In genomic region chr17:4898351-4898750, GRCh38 we compare ENCODE assay signal across 10 cellular contexts. TPM values are rescaled to one million over a fixed set of nuclear protein-coding genes. Genes with fewer than 3 reads are reported as not detected.
DNase-seq lines count a peak whose midpoint lies in the region; ATAC-seq and TF ChIP-seq lines count a peak whose summit lies in the region.
"Had no signal": no experiment of that assay in that cellular context is flagged by ENCODE, and none has a peak within 500 bp of the region (broad histone marks: within the 10 kb centered on the region; RNA-seq: fewer than 3 reads in every experiment).

No MANE protein-coding gene starts in this region.

- no peak for TF ChIP-seq CTCF in WTC11 (IDR thresholded peaks at IDR 0.05)

- DNase-seq in activated naive CD4-positive, alpha-beta T cell treated with anti-CD3 and anti-CD28 coated beads for 36 hours: no peak
- DNase-seq in activated naive CD4-positive, alpha-beta T cell treated with anti-CD3 and anti-CD28 coated beads, Interleukin-2, amount 50 U/mL, for 16 hours: no peak
- DNase-seq in WTC11 (ENCODE audit: low spot score): no peak
- DNase-seq in immature natural killer cell: no peak
- no peak for DNase-seq in stimulated activated CD4-positive, alpha-beta T cell treated with anti-CD3 and anti-CD28 coated beads, Interleukin-2, amount 100 ng/mL, for 48 hours

- no peak overlapping the region for H3K27ac Mint-ChIP-seq in activated naive CD4-positive, alpha-beta T cell treated with anti-CD3 and anti-CD28 coated beads for 36 hours
- 0 out of 2 replicates have a peak overlapping the region, but pooled peaks have one; percentile 36 for H3K27ac Mint-ChIP-seq in WTC11
- H3K27ac Mint-ChIP-seq in immature natural killer cell: peak overlapping the region; percentile 10 to 84 (median 74)
- H3K27ac Mint-ChIP-seq in stimulated activated memory B cell treated with anti-CD40 and anti-IgM and Interleukin-4, amounts not matched to agents 10 μg/mL and 1 μg/mL and 100 μg/mL, for 72 hours: no peak overlapping the region

- POLR2A ChIA-PET in WTC11 (lab: Charles Lee): no interaction called here

- H3K4me1 Mint-ChIP-seq in activated naive CD4-positive, alpha-beta T cell treated with anti-CD3 and anti-CD28 coated beads for 36 hours (ENCODE audit: low read depth): peaks cover 28% of the 10 kb centered on the region
- H3K4me1 Mint-ChIP-seq in WTC11: peaks cover 13% of the 10 kb centered on the region
- H3K4me1 Mint-ChIP-seq in immature natural killer cell: peaks cover 33 to 42% of the 10 kb centered on the region in 2 donors
- peaks cover 42% of the 10 kb centered on the region for H3K4me1 Mint-ChIP-seq in stimulated activated memory B cell treated with anti-CD40 and anti-IgM and Interleukin-4, amounts not matched to agents 10 μg/mL and 1 μg/mL and 100 μg/mL, for 72 hours

- H3K36me3 Mint-ChIP-seq in activated naive CD4-positive, alpha-beta T cell treated with anti-CD3 and anti-CD28 coated beads for 36 hours (ENCODE audit: low read depth): peaks cover 8% of the 10 kb centered on the region
- H3K36me3 Mint-ChIP-seq in WTC11 (peaks cover 9% of the 10 kb centered on the region; the same call in 1 of the 2 replicates), immature natural killer cell (peaks cover 0 to 7% (median 5%) of the 10 kb centered on the region in 3 donors)
- H3K36me3 Mint-ChIP-seq in stimulated activated memory B cell treated with anti-CD40 and anti-IgM and Interleukin-4, amounts not matched to agents 10 μg/mL and 1 μg/mL and 100 μg/mL, for 72 hours: peaks cover 51% of the 10 kb centered on the region

- CTCF ChIA-PET in activated naive CD4-positive, alpha-beta T cell treated with anti-CD3 and anti-CD28 coated beads for 36 hours (lab: Charles Lee): interaction anchor here (0.8 to 1.1 kb wide), 2 partner anchors 108 to 110 kb away, joined by 3 to 4 read pairs; partner anchors contain the start of gene GLTPD2
- CTCF ChIA-PET in WTC11 (lab: Charles Lee): interaction anchor here (1.2 to 2.8 kb wide), 3 partner anchors 10 to 69 kb away, joined by 3 to 38 read pairs (median 8); partner anchors contain the start of genes RNF167, SLC25A11 and SPAG7

- intact Hi-C loops in activated naive CD4-positive, alpha-beta T cell treated with anti-CD3 and anti-CD28 coated beads for 36 hours (cut with micrococcal nuclease): loop anchor here (2.0 kb wide), 2 partner anchors 42 to 168 kb away; partner anchors contain the start of genes MED11, RNF167 and SLC25A11

- H3K9me3 Mint-ChIP-seq in activated naive CD4-positive, alpha-beta T cell treated with anti-CD3 and anti-CD28 coated beads for 36 hours: no peaks in the 10 kb centered on the region
- H3K9me3 Mint-ChIP-seq in WTC11 (no peaks in the 10 kb centered on the region), immature natural killer cell (no peaks in the 10 kb centered on the region)
- H3K9me3 Mint-ChIP-seq in stimulated activated memory B cell treated with anti-CD40 and anti-IgM and Interleukin-4, amounts not matched to agents 10 μg/mL and 1 μg/mL and 100 μg/mL, for 72 hours: no peaks in the 10 kb centered on the region

- H3K4me3 Mint-ChIP-seq in activated naive CD4-positive, alpha-beta T cell treated with anti-CD3 and anti-CD28 coated beads for 36 hours: peak overlapping the region; percentile 57
- H3K4me3 Mint-ChIP-seq in WTC11: peak overlapping the region; percentile 65
- peak overlapping the region; percentile 61 to 76 (median 74) for H3K4me3 Mint-ChIP-seq in immature natural killer cell
- peak overlapping the region; percentile 61 for H3K4me3 Mint-ChIP-seq in stimulated activated memory B cell treated with anti-CD40 and anti-IgM and Interleukin-4, amounts not matched to agents 10 μg/mL and 1 μg/mL and 100 μg/mL, for 72 hours

- no peaks in the 10 kb centered on the region for H3K27me3 Mint-ChIP-seq in activated naive CD4-positive, alpha-beta T cell treated with anti-CD3 and anti-CD28 coated beads for 36 hours (ENCODE audit: low read depth)
- H3K27me3 Mint-ChIP-seq in WTC11 (ENCODE audit: low read depth): peaks cover 5% of the 10 kb centered on the region
- H3K27me3 Mint-ChIP-seq in immature natural killer cell (ENCODE audit: low read depth in 3 of 3): peaks cover 19 to 32% (median 22%) of the 10 kb centered on the region in 3 donors
- peaks cover 10% of the 10 kb centered on the region for H3K27me3 Mint-ChIP-seq in stimulated activated memory B cell treated with anti-CD40 and anti-IgM and Interleukin-4, amounts not matched to agents 10 μg/mL and 1 μg/mL and 100 μg/mL, for 72 hours

- ATAC-seq in WTC11 (no peak), HG03354 (IDR thresholded peaks at IDR 0.05; ENCODE audit: poor library complexity, severe bottlenecking, unreplicated experiment) (no peak), GM21423 (IDR thresholded peaks at IDR 0.05; ENCODE audit: unreplicated experiment) (no peak)
- no peak for ATAC-seq in stimulated activated memory B cell treated with anti-CD40 and anti-IgM and Interleukin-4, amounts not matched to agents 10 μg/mL and 1 μg/mL and 100 μg/mL, for 72 hours

TF ChIP-seq in WTC11, 78 proteins besides CTCF, POLR2A, EP300 and RAD21:
- no peak for TF ChIP-seq STAT6 (CRISPR knock-in tag; conservative IDR thresholded peaks at IDR 0.05; ENCODE audit: low read depth)
- no peak for TF ChIP-seq ZNF121 (CRISPR knock-in tag; IDR thresholded peaks at IDR 0.05)

RNA-seq across cellular contexts. Expression of gene C17orf107, which starts 1.0 kb away (rescaled TPM):
- total RNA-seq in activated naive CD4-positive, alpha-beta T cell treated with anti-CD3 and anti-CD28 coated beads for 36 hours: 1 to 10 TPM; 1.9 TPM
- 8.2 to 8.7 TPM (median 8.7 TPM) in 3 replicates for total RNA-seq in WTC11 (2021)
- polyA plus RNA-seq in immature natural killer cell: 1 to 10 TPM in 2 of 3 donors, under 1 TPM in 1; 0.22 to 1.7 (median 1.3) TPM

RNA-seq across cellular contexts. Expression of gene CHRNE, which starts 4.5 kb away (rescaled TPM):
- under 1 TPM; 0.22 to 0.38 TPM for total RNA-seq in activated naive CD4-positive, alpha-beta T cell treated with anti-CD3 and anti-CD28 coated beads for 36 hours
- 0.64 to 0.78 TPM (median 0.70 TPM) in 3 replicates for total RNA-seq in WTC11 (2021)
- polyA plus RNA-seq in immature natural killer cell: 1 to 10 TPM; 2.7 to 4.9 (median 3.9) TPM

RNA-seq across cellular contexts. Expression of gene GP1BA, which starts 33.7 kb away (rescaled TPM):
- not detected for total RNA-seq in activated naive CD4-positive, alpha-beta T cell treated with anti-CD3 and anti-CD28 coated beads for 36 hours
- total RNA-seq in WTC11 (2021): not detected in 3 replicates
- 1 to 10 TPM in 1 of 3 donors, under 1 TPM in 1, not detected in 1; 0.38 to 1.3 TPM for polyA plus RNA-seq in immature natural killer cell
- total RNA-seq: epithelial cell of proximal tubule, urinary bladder had no signal

RNA-seq across cellular contexts. Expression of gene SLC25A11, which starts 41.5 kb away (rescaled TPM):
- 10 to 100 TPM; 63.8 to 65.2 TPM for total RNA-seq in activated naive CD4-positive, alpha-beta T cell treated with anti-CD3 and anti-CD28 coated beads for 36 hours
- total RNA-seq in WTC11 (2021): 73.7 to 83.3 TPM (median 76.8 TPM) in 3 replicates
- polyA plus RNA-seq in immature natural killer cell: 100 to 1,000 TPM; 139 to 196 (median 139) TPM

RNA-seq across cellular contexts. Expression of gene RNF167, which starts 41.7 kb away (rescaled TPM):
- 100 to 1,000 TPM; 133 to 140 TPM for total RNA-seq in activated naive CD4-positive, alpha-beta T cell treated with anti-CD3 and anti-CD28 coated beads for 36 hours
- 121 to 143 TPM (median 122 TPM) in 3 replicates for total RNA-seq in WTC11 (2021)
- 10 to 100 TPM; 62.3 to 78.2 (median 73.1) TPM for polyA plus RNA-seq in immature natural killer cell

Comparison
In these comparisons a context has a peak if more than half of its experiments do, and no peak if none do; other contexts are left out.
1. H3K27ac Mint-ChIP-seq: peak in WTC11 (single experiment) and immature natural killer cell (6 of 6); none in activated naive CD4-positive, alpha-beta T cell treated with anti-CD3 and anti-CD28 coated beads for 36 hours (single experiment) and stimulated activated memory B cell treated with anti-CD40 and anti-IgM and Interleukin-4, amounts not matched to agents 10 μg/mL and 1 μg/mL and 100 μg/mL, for 72 hours (single experiment).
2. Peak in every context shown above with its lines, with median percentiles within 50 percentile points of each other: H3K4me3 Mint-ChIP-seq.